8 cellular contexts compared by ENCODE assay signal in the genomic region with DNA sequence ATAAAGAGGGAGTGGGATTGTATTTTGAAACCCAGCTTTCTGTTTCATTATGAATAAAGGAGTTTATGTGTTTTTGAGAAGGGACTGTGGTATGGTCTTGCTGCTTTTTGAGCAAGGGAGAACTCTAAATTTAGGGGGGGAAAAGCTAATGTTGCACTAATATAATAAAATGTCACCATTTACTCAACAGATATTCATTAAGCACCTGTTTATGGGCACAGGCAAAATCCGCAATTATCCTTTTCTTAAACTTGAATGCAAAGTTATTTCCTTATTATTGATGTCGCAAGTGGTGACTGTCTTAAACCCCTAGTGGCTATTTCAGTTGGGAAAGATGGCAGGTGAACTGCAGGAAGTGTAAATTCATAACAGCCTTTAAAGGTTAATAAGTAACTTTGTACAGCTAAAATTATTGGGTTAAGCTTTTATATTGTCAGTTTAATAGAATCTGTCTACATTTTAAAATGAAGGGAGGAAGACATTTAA. TPM values are rescaled to one million over a fixed set of nuclear protein-coding genes. Genes with fewer than 3 reads are reported as not detected.
DNase-seq lines count a peak whose midpoint lies in the region; ATAC-seq and TF ChIP-seq lines count a peak whose summit lies in the region.

No MANE protein-coding gene starts in this region.

- H3K36me3 ChIP-seq in kidney epithelial cell (ENCODE audit: control insufficient read depth, insufficient read depth, low read length) (no peaks in the 10 kb centered on the region), testis (ENCODE audit: low read depth, missing control alignments) (no peaks in the 10 kb centered on the region)

- peak; percentile 2 for DNase-seq in NCI-H146 treated with DMSO at 0.1 percent for 48 hours (lab: John Stamatoyannopoulos, UW; ENCODE audit: unreplicated experiment)
- DNase-seq in NCI-H146 (lab: John Stamatoyannopoulos, UW) = no peak
- DNase-seq in Kasumi-1 (lab: John Stamatoyannopoulos, UW) = peak; percentile 74 to 84
- DNase-seq in activated T-helper 2 cell treated with anti-CD3 and anti-CD28 coated beads, Interferon-gamma antibody, Interleukin-2, Interleukin-4, amounts not matched to agents 10 μg/mL and 5 μg/mL and 100 μg/mL, durations not matched to agents 14 hours and 24 hours and 36 hours (ENCODE audit: low spot score) = no peak
- DNase-seq in kidney epithelial cell (ENCODE audit: low read depth) = no peak
- no peak for DNase-seq in testis

- H3K36me3 Mint-ChIP-seq in activated T-helper 2 cell treated with anti-CD3 and anti-CD28 coated beads, Interferon-gamma antibody, Interleukin-2, Interleukin-4, amounts not matched to agents 10 μg/mL and 5 μg/mL and 100 μg/mL, durations not matched to agents 14 hours and 24 hours and 36 hours (ENCODE audit: low read depth) = peaks cover 36% of the 10 kb centered on the region

- H3K27me3 ChIP-seq in kidney epithelial cell (ENCODE audit: control insufficient read depth, insufficient read depth, low read length) (no peaks in the 10 kb centered on the region), testis (no peaks in the 10 kb centered on the region)

- TF ChIP-seq CTCF in kidney epithelial cell (IDR thresholded peaks at IDR 0.05; ENCODE audit: insufficient read depth, low read length, poor library complexity, severe bottlenecking) = peak; percentile 32
- TF ChIP-seq CTCF in testis (IDR thresholded peaks at IDR 0.05) = peak; percentile 38 to 46 (median 40)

- H3K27me3 Mint-ChIP-seq in activated T-helper 2 cell treated with anti-CD3 and anti-CD28 coated beads, Interferon-gamma antibody, Interleukin-2, Interleukin-4, amounts not matched to agents 10 μg/mL and 5 μg/mL and 100 μg/mL, durations not matched to agents 14 hours and 24 hours and 36 hours (ENCODE audit: low read depth) = no peaks in the 10 kb centered on the region

- no peak for TF ChIP-seq POLR2A in testis (IDR thresholded peaks at IDR 0.05)

- H3K4me3 Mint-ChIP-seq in activated T-helper 2 cell treated with anti-CD3 and anti-CD28 coated beads, Interferon-gamma antibody, Interleukin-2, Interleukin-4, amounts not matched to agents 10 μg/mL and 5 μg/mL and 100 μg/mL, durations not matched to agents 14 hours and 24 hours and 36 hours (ENCODE audit: low read depth) = peak overlapping the region; percentile 79

- H3K4me3 ChIP-seq in kidney epithelial cell (ENCODE audit: low read depth, low read length) (peak overlapping the region; percentile 99), testis (peak overlapping the region; percentile 95 to 96)

- H3K4me1 ChIP-seq in testis = peaks cover 14% of the 10 kb centered on the region

- ATAC-seq in GM21723 (IDR thresholded peaks at IDR 0.05; ENCODE audit: unreplicated experiment) (peak; percentile 24), GM18520 (IDR thresholded peaks at IDR 0.05; ENCODE audit: unreplicated experiment) (no peak)

- peaks cover 29% of the 10 kb centered on the region for H3K4me1 Mint-ChIP-seq in activated T-helper 2 cell treated with anti-CD3 and anti-CD28 coated beads, Interferon-gamma antibody, Interleukin-2, Interleukin-4, amounts not matched to agents 10 μg/mL and 5 μg/mL and 100 μg/mL, durations not matched to agents 14 hours and 24 hours and 36 hours (ENCODE audit: low read depth)

- H3K9me3 Mint-ChIP-seq in activated T-helper 2 cell treated with anti-CD3 and anti-CD28 coated beads, Interferon-gamma antibody, Interleukin-2, Interleukin-4, amounts not matched to agents 10 μg/mL and 5 μg/mL and 100 μg/mL, durations not matched to agents 14 hours and 24 hours and 36 hours = no peaks in the 10 kb centered on the region

- intact Hi-C loops in activated T-helper 2 cell treated with anti-CD3 and anti-CD28 coated beads, Interferon-gamma antibody, Interleukin-2, Interleukin-4, amounts not matched to agents 10 μg/mL and 5 μg/mL and 100 μg/mL, durations not matched to agents 14 hours and 24 hours and 36 hours (cut with micrococcal nuclease) = loop anchor here (1.0 kb wide), 3 partner anchors 8 to 16 kb away; no protein-coding TSS in a partner anchor
- intact Hi-C loops in testis (cut with DNase I; ENCODE audit: low total_unique reads) = loop anchor here (10.0 kb wide), 1 partner anchor 101 kb away; the partner anchor contains the start of gene HINT1

- 27 to 32% methylated on average over 2 of the region's 2 CpGs for WGBS in testis, 2 donors

- no peaks in the 10 kb centered on the region for H3K9me3 ChIP-seq in testis

- H3K27ac Mint-ChIP-seq in activated T-helper 2 cell treated with anti-CD3 and anti-CD28 coated beads, Interferon-gamma antibody, Interleukin-2, Interleukin-4, amounts not matched to agents 10 μg/mL and 5 μg/mL and 100 μg/mL, durations not matched to agents 14 hours and 24 hours and 36 hours = peak overlapping the region; percentile 73

- H3K27ac ChIP-seq in testis = peak overlapping the region in 1 of 2 donors; percentile 95

RNA-seq across cellular contexts. Expression of gene CDC42SE2, which starts 1.5 kb away (rescaled TPM):
- total RNA-seq in activated T-helper 2 cell treated with anti-CD3 and anti-CD28 coated beads, Interferon-gamma antibody, Interleukin-2, Interleukin-4, amounts not matched to agents 10 μg/mL and 5 μg/mL and 100 μg/mL, durations not matched to agents 14 hours and 24 hours and 36 hours = 89.5 and 91.0 TPM in 2 replicates
- total RNA-seq in kidney epithelial cell (36.6 and 41.2 TPM in 2 replicates), testis (10 to 100 TPM; 67.1 to 72.8 TPM)
- polyA plus RNA-seq in testis (ENCODE audit: insufficient read depth, low read depth, low replicate concordance) = 57.6 TPM

Comparison
In these comparisons a context has a peak if more than half of its experiments do, and no peak if none do; other contexts are left out.
1. DNase-seq: peak in NCI-H146 treated with DMSO at 0.1 percent for 48 hours (single experiment) and Kasumi-1 (2 of 2); none in NCI-H146 (single experiment), activated T-helper 2 cell treated with anti-CD3 and anti-CD28 coated beads, Interferon-gamma antibody, Interleukin-2, Interleukin-4, amounts not matched to agents 10 μg/mL and 5 μg/mL and 100 μg/mL, durations not matched to agents 14 hours and 24 hours and 36 hours (single experiment), kidney epithelial cell (single experiment) and testis (single experiment).